In genomic region chr3:53109190-53109589, GRCh38 we compare ENCODE assay signal across 11 cellular contexts. TPM values are rescaled to one million over a fixed set of nuclear protein-coding genes. Genes with fewer than 3 reads are reported as not detected.
DNase-seq lines count a peak whose midpoint lies in the region; ATAC-seq, FAIRE-seq and TF ChIP-seq lines count a peak whose summit lies in the region.
"Had no signal": no experiment of that assay in that cellular context is flagged by ENCODE, and none has a peak within 500 bp of the region (broad histone marks: within the 10 kb centered on the region; RNA-seq: fewer than 3 reads in every experiment).

No MANE protein-coding gene starts in this region.

- H3K4me3 ChIP-seq in uterus (no peak overlapping the region), HepG2 (replicated peaks in 1 of 3; ENCODE audit: insufficient read depth in 1 of 3, low read depth in 2 of 3, low read length in 3 of 3) (no peak overlapping the region)

- H3K27me3 ChIP-seq in uterus (no peaks in the 10 kb centered on the region), HepG2 (ENCODE audit: control insufficient read depth in 1 of 2, insufficient read depth in 2 of 2, low read length in 2 of 2) (no peaks in the 10 kb centered on the region)

- POLR2A ChIA-PET in activated CD4-positive, alpha-beta memory T cell treated with anti-CD3 and anti-CD28 coated beads, Interleukin-2, amount 10 ng/mL, durations not matched to agents 7 days and 5 days (lab: Charles Lee), result interaction anchor here (0.6 to 5.0 kb wide), 8 partner anchors 8 to 145 kb away, joined by 3 to 25 read pairs (median 4); partner anchors contain the start of gene RFT1
- POLR2A ChIA-PET in HepG2 (lab: Yijun Ruan, JAX), result no interaction called here

- no peak for TF ChIP-seq EP300 in HepG2 (IDR thresholded peaks at IDR 0.05; ENCODE audit: low read depth in 2 of 2, low read length in 2 of 2)
- no peak for TF ChIP-seq EP300 in HepG2 (CRISPR knock-in tag; IDR thresholded peaks at IDR 0.05; ENCODE audit: borderline replicate concordance)

- no TSS peak for BruUV-seq in HepG2 (replicated peaks; lab: Mats Ljungman, UMichigan)

- peaks cover 26% of the 10 kb centered on the region for H3K36me3 Mint-ChIP-seq in activated CD4-positive, alpha-beta memory T cell treated with anti-CD3 and anti-CD28 coated beads, Interleukin-2, amount 10 ng/mL, durations not matched to agents 7 days and 5 days (ENCODE audit: low read depth)

- H3K9me3 ChIP-seq in uterus, result no peaks in the 10 kb centered on the region
- H3K9me3 ChIP-seq in HepG2 (ENCODE audit: low read length), result no peaks in the 10 kb centered on the region

- H2AFZ ChIP-seq in HepG2 (ENCODE audit: low read length), result no peak overlapping the region

- H3K9me3 Mint-ChIP-seq in activated CD4-positive, alpha-beta memory T cell treated with anti-CD3 and anti-CD28 coated beads, Interleukin-2, amount 10 ng/mL, durations not matched to agents 7 days and 5 days, result no peaks in the 10 kb centered on the region

- no peak overlapping the region for H3K9ac ChIP-seq in HepG2 (ENCODE audit: insufficient read depth, low read depth, low read length)

- no peak for TF ChIP-seq RAD21 in HepG2 (CRISPR knock-in tag; IDR thresholded peaks at IDR 0.05)

- H3K4me2 ChIP-seq in HepG2 (ENCODE audit: low read depth, low read length), result no peak overlapping the region

- H3K4me1 ChIP-seq in uterus (no peaks in the 10 kb centered on the region), HepG2 (ENCODE audit: insufficient read depth, low read length) (peaks cover 11% of the 10 kb centered on the region)

- in situ Hi-C loops in HepG2 (cut with HindIII; ENCODE audit: extremely low pct_ligation_motif_present, low pct_unique_long_range_greater_than_20kb), result no loop called here

- TF ChIP-seq CTCF in uterus (IDR thresholded peaks at IDR 0.05) (no peak), HepG2 (CRISPR knock-in tag; IDR thresholded peaks at IDR 0.05) (no peak)

- intact Hi-C loops in uterus (cut with DNase I; ENCODE audit: low total_unique reads) (no loop called here), HepG2 (cut with micrococcal nuclease; ENCODE audit: unreplicated experiment) (no loop called here)

- TF ChIP-seq POLR2A in uterus (IDR thresholded peaks at IDR 0.05) (no peak), HepG2 (IDR thresholded peaks at IDR 0.05; ENCODE audit: insufficient read depth in 1 of 2, low read depth in 2 of 2, low read length in 2 of 2) (no peak)

- no peaks in the 10 kb centered on the region for H3K79me2 ChIP-seq in HepG2 (ENCODE audit: insufficient read depth, low read length)

- no peak for FAIRE-seq in HepG2 (lab: Jason Lieb, UNC)

- ATAC-seq in HepG2, result no peak

- no peaks in the 10 kb centered on the region for H3K27me3 Mint-ChIP-seq in activated CD4-positive, alpha-beta memory T cell treated with anti-CD3 and anti-CD28 coated beads, Interleukin-2, amount 10 ng/mL, durations not matched to agents 7 days and 5 days

- H4K20me1 ChIP-seq in HepG2 (ENCODE audit: insufficient read depth, low read length), result no peaks in the 10 kb centered on the region

- CTCF ChIA-PET in activated CD4-positive, alpha-beta memory T cell treated with anti-CD3 and anti-CD28 coated beads, Interleukin-2, amount 10 ng/mL, durations not matched to agents 7 days and 5 days (lab: Charles Lee), result interaction anchor here (0.9 to 4.3 kb wide), 15 partner anchors 12 to 415 kb away, joined by 3 to 53 read pairs (median 9); partner anchors contain the start of genes PRKCD and SFMBT1
- CTCF ChIA-PET in HepG2 (lab: Yijun Ruan, JAX; ENCODE audit: low intra/inter-chr PET ratio, low total read pairs), result interaction anchor here (7.2 kb wide), 1 partner anchor 87 kb away, joined by 81 read pairs; no protein-coding TSS in a partner anchor

- WGBS in HepG2 (ENCODE audit: low lambda C conversion rate), result 100% methylated on average over 1 of the region's 1 CpG

- H3K27ac Mint-ChIP-seq in activated CD4-positive, alpha-beta memory T cell treated with anti-CD3 and anti-CD28 coated beads, Interleukin-2, amount 10 ng/mL, durations not matched to agents 7 days and 5 days, result peak overlapping the region; percentile 79

- H3K27ac ChIP-seq in uterus (peak overlapping the region; percentile 62), HepG2 (ENCODE audit: extremely low read length, insufficient read depth, low read length) (no peak overlapping the region)
- H3K27ac ChIP-seq: WERI-Rb-1 had no signal

- H3K4me3 Mint-ChIP-seq in activated CD4-positive, alpha-beta memory T cell treated with anti-CD3 and anti-CD28 coated beads, Interleukin-2, amount 10 ng/mL, durations not matched to agents 7 days and 5 days, result no peak overlapping the region

- peaks cover 46% of the 10 kb centered on the region for H3K4me1 Mint-ChIP-seq in activated CD4-positive, alpha-beta memory T cell treated with anti-CD3 and anti-CD28 coated beads, Interleukin-2, amount 10 ng/mL, durations not matched to agents 7 days and 5 days

- H3K36me3 ChIP-seq in uterus (no peaks in the 10 kb centered on the region), HepG2 (replicated peaks in 1 of 2; ENCODE audit: control insufficient read depth in 1 of 2, insufficient read depth in 2 of 2, low read length in 2 of 2) (peaks cover 2 to 23% of the 10 kb centered on the region in 2 experiments; a peak in 4 of 5 replicates)

- DNase-seq in stimulated activated CD4-positive, alpha-beta T cell treated with anti-CD3 and anti-CD28 coated beads, Interleukin-15, amount 100 ng/mL, for 48 hours (ENCODE audit: low read depth in 2 of 2), result peak; percentile 24 to 33
- no peak for DNase-seq in stimulated activated CD4-positive, alpha-beta T cell treated with anti-CD3 and anti-CD28 coated beads, Interleukin-4, amount 100 ng/mL, for 4 hours
- peak; percentile 44 for DNase-seq in activated CD4-positive, alpha-beta memory T cell treated with anti-CD3 and anti-CD28 coated beads, Interleukin-2, amount 10 ng/mL, durations not matched to agents 7 days and 5 days
- peak; percentile 10 for DNase-seq in fibroblast of the conjunctiva (ENCODE audit: low read depth)
- no peak for DNase-seq in uterus
- DNase-seq in NCI-H345 (lab: John Stamatoyannopoulos, UW), result no peak
- DNase-seq in amniotic stem cell (lab: John Stamatoyannopoulos, UW), result no peak
- no peak for DNase-seq in HepG2 (ENCODE audit: low spot score)
- DNase-seq: effector CD8-positive, alpha-beta T cell; NCI-H446; WERI-Rb-1 had no signal

RNA-seq across cellular contexts. Expression of gene RFT1, which starts 21.0 kb away (rescaled TPM):
- total RNA-seq in activated CD4-positive, alpha-beta memory T cell treated with anti-CD3 and anti-CD28 coated beads, Interleukin-2, amount 10 ng/mL, durations not matched to agents 7 days and 5 days, result 10 to 100 TPM; 26.4 to 27.6 TPM
- total RNA-seq in uterus (10 to 100 TPM; 13.1 to 38.2 (median 16.5) TPM), HepG2 (2016; rRNA removed; fragmentation: Illumina TruSeq; extraction: Trizol) (25.7 and 37.0 TPM in 2 replicates)
- total RNA-seq in HepG2 (2016; cell fraction: cytosol; rRNA removed; fragmentation: Illumina TruSeq; extraction: Trizol; ENCODE audit: low read depth), result 4.3 and 5.1 TPM in 2 replicates
- 25.2 and 37.3 TPM in 2 replicates for total RNA-seq in HepG2 (2016; cell fraction: insoluble cytoplasmic fraction; rRNA removed; fragmentation: Illumina TruSeq; extraction: Trizol)
- 14.7 and 16.2 TPM in 2 replicates for total RNA-seq in HepG2 (2016; cell fraction: membrane; rRNA removed; fragmentation: Illumina TruSeq; extraction: Trizol)
- 30.4 and 35.0 TPM in 2 replicates for total RNA-seq in HepG2 (2016; cell fraction: nucleus; rRNA removed; fragmentation: Illumina TruSeq; extraction: Trizol)
- 21.0 and 23.2 TPM in 2 replicates for polyA plus RNA-seq in HepG2 (2011; rRNA removed)
- 21.9 and 27.5 TPM in 2 replicates for polyA plus RNA-seq in HepG2 (2011; cell fraction: cytosol; rRNA removed)
- polyA plus RNA-seq in HepG2 (2011; cell fraction: nucleus; rRNA removed), result 11.4 TPM in 2 replicates
- 13.7 and 19.5 TPM in 2 replicates for polyA plus RNA-seq in HepG2 (2012)
- polyA plus RNA-seq in HepG2 (2016; cell fraction: cytosol; fragmentation: Illumina TruSeq; extraction: Trizol; ENCODE audit: low read depth), result 5.2 and 6.1 TPM in 2 replicates
- 20.1 and 21.3 TPM in 2 replicates for polyA plus RNA-seq in HepG2 (2016; cell fraction: insoluble cytoplasmic fraction; fragmentation: Illumina TruSeq; extraction: Trizol; ENCODE audit: low read depth)
- polyA plus RNA-seq in HepG2 (2016; cell fraction: membrane; fragmentation: Illumina TruSeq; extraction: Trizol; ENCODE audit: low read depth), result 10.2 and 12.2 TPM in 2 replicates
- polyA plus RNA-seq in HepG2 (2016; cell fraction: nucleus; fragmentation: Illumina TruSeq; extraction: Trizol; ENCODE audit: insufficient read depth, low read depth), result 32.4 and 36.2 TPM in 2 replicates
- 79.7 and 80.7 TPM in 2 replicates for polyA minus RNA-seq in HepG2 (2011; rRNA and poly(A)+ RNA removed; ENCODE audit: low replicate concordance)
- 17.0 and 17.7 TPM in 2 replicates for polyA minus RNA-seq in HepG2 (2011; cell fraction: cytosol; rRNA and poly(A)+ RNA removed)
- 15.6 and 15.8 TPM in 2 replicates for polyA minus RNA-seq in HepG2 (2011; cell fraction: nucleus; rRNA and poly(A)+ RNA removed)

RNA-seq across cellular contexts. Expression of gene PRKCD, which starts 51.8 kb away (rescaled TPM):
- total RNA-seq in activated CD4-positive, alpha-beta memory T cell treated with anti-CD3 and anti-CD28 coated beads, Interleukin-2, amount 10 ng/mL, durations not matched to agents 7 days and 5 days, result 10 to 100 TPM; 23.4 to 24.8 TPM
- 10 to 100 TPM in 2 of 4 donors, 1 to 10 TPM in 1, under 1 TPM in 1; under 0.01 to 16.8 (median 12.6) TPM for total RNA-seq in uterus
- total RNA-seq in HepG2 (2016; rRNA removed; fragmentation: Illumina TruSeq; extraction: Trizol), result 1.6 and 4.3 TPM in 2 replicates
- total RNA-seq in HepG2 (2016; cell fraction: cytosol; rRNA removed; fragmentation: Illumina TruSeq; extraction: Trizol; ENCODE audit: low read depth), result 0.79 and 1.0 TPM in 2 replicates
- total RNA-seq in HepG2 (2016; cell fraction: insoluble cytoplasmic fraction; rRNA removed; fragmentation: Illumina TruSeq; extraction: Trizol), result 1.7 and 3.8 TPM in 2 replicates
- 2.3 and 2.6 TPM in 2 replicates for total RNA-seq in HepG2 (2016; cell fraction: membrane; rRNA removed; fragmentation: Illumina TruSeq; extraction: Trizol)
- total RNA-seq in HepG2 (2016; cell fraction: nucleus; rRNA removed; fragmentation: Illumina TruSeq; extraction: Trizol), result 4.3 and 4.4 TPM in 2 replicates
- 40.7 and 47.7 TPM in 2 replicates for polyA plus RNA-seq in HepG2 (2011; rRNA removed)
- polyA plus RNA-seq in HepG2 (2011; cell fraction: cytosol; rRNA removed), result 43.8 and 46.4 TPM in 2 replicates
- polyA plus RNA-seq in HepG2 (2011; cell fraction: nucleus; rRNA removed), result 49.0 and 56.6 TPM in 2 replicates
- 26.9 and 29.1 TPM in 2 replicates for polyA plus RNA-seq in HepG2 (2012)
- 4.3 and 5.2 TPM in 2 replicates for polyA plus RNA-seq in HepG2 (2016; cell fraction: cytosol; fragmentation: Illumina TruSeq; extraction: Trizol; ENCODE audit: low read depth)
- 19.3 and 22.7 TPM in 2 replicates for polyA plus RNA-seq in HepG2 (2016; cell fraction: insoluble cytoplasmic fraction; fragmentation: Illumina TruSeq; extraction: Trizol; ENCODE audit: low read depth)
- 3.2 and 3.3 TPM in 2 replicates for polyA plus RNA-seq in HepG2 (2016; cell fraction: membrane; fragmentation: Illumina TruSeq; extraction: Trizol; ENCODE audit: low read depth)
- 26.1 and 26.5 TPM in 2 replicates for polyA plus RNA-seq in HepG2 (2016; cell fraction: nucleus; fragmentation: Illumina TruSeq; extraction: Trizol; ENCODE audit: insufficient read depth, low read depth)
- polyA minus RNA-seq in HepG2 (2011; rRNA and poly(A)+ RNA removed; ENCODE audit: low replicate concordance), result 30.4 and 51.6 TPM in 2 replicates
- polyA minus RNA-seq in HepG2 (2011; cell fraction: cytosol; rRNA and poly(A)+ RNA removed), result 17.5 and 20.8 TPM in 2 replicates
- polyA minus RNA-seq in HepG2 (2011; cell fraction: nucleus; rRNA and poly(A)+ RNA removed), result 17.8 and 23.6 TPM in 2 replicates

Comparison
In these comparisons a context has a peak if more than half of its experiments do, and no peak if none do; other contexts are left out.
1. DNase-seq: peak in stimulated activated CD4-positive, alpha-beta T cell treated with anti-CD3 and anti-CD28 coated beads, Interleukin-15, amount 100 ng/mL, for 48 hours (2 of 2), activated CD4-positive, alpha-beta memory T cell treated with anti-CD3 and anti-CD28 coated beads, Interleukin-2, amount 10 ng/mL, durations not matched to agents 7 days and 5 days (single experiment) and fibroblast of the conjunctiva (single experiment); none in stimulated activated CD4-positive, alpha-beta T cell treated with anti-CD3 and anti-CD28 coated beads, Interleukin-4, amount 100 ng/mL, for 4 hours (0 of 2), uterus (0 of 2), NCI-H345 (single experiment), amniotic stem cell (single experiment) and HepG2 (single experiment).